In genomic region chr3:58432905-58433304, GRCh38 we compare ENCODE assay signal across 8 cellular contexts. TPM values are rescaled to one million over a fixed set of nuclear protein-coding genes. Genes with fewer than 3 reads are reported as not detected.
DNase-seq lines count a peak whose midpoint lies in the region; ATAC-seq and TF ChIP-seq lines count a peak whose summit lies in the region.

No MANE protein-coding gene starts in this region.

- H3K18ac ChIP-seq in trophoblast cell (ENCODE audit: low read length), result no peak overlapping the region

- TF ChIP-seq POLR2A in esophagus muscularis mucosa (IDR thresholded peaks at IDR 0.05; ENCODE audit: low read depth), result no peak

- H3K4me1 ChIP-seq in DOHH2 (ENCODE audit: control insufficient read depth, low read length) (peaks cover 26% of the 10 kb centered on the region), esophagus muscularis mucosa (peaks cover 26 to 75% (median 66%) of the 10 kb centered on the region in 4 donors), trophoblast cell (ENCODE audit: control insufficient read depth in 1 of 2, insufficient read depth in 2 of 2, low read length in 2 of 2) (peaks cover 2 to 22% of the 10 kb centered on the region in 2 experiments)

- H2AK5ac ChIP-seq in trophoblast cell (ENCODE audit: low read length), result no peak overlapping the region

- TF ChIP-seq CTCF in DOHH2 (IDR thresholded peaks at IDR 0.05; ENCODE audit: low read depth, low read length, poor library complexity, severe bottlenecking), result no peak
- no peak for TF ChIP-seq CTCF in RWPE1 (conservative IDR thresholded peaks at IDR 0.05; ENCODE audit: low read depth)
- no peak for TF ChIP-seq CTCF in esophagus muscularis mucosa (IDR thresholded peaks at IDR 0.05)

- H3K79me2 ChIP-seq in DOHH2 (ENCODE audit: control insufficient read depth, low read length) (peaks cover 26% of the 10 kb centered on the region), trophoblast cell (ENCODE audit: control insufficient read depth, insufficient read depth, low read length, poor library complexity) (peaks cover 4% of the 10 kb centered on the region)

- ATAC-seq in GM18868 (IDR thresholded peaks at IDR 0.05; ENCODE audit: unreplicated experiment), result no peak

- H3K27me3 ChIP-seq in DOHH2 (ENCODE audit: control insufficient read depth, low read length), result no peaks in the 10 kb centered on the region
- no peaks in the 10 kb centered on the region for H3K27me3 ChIP-seq in esophagus muscularis mucosa
- H3K27me3 ChIP-seq in trophoblast cell (ENCODE audit: insufficient read depth, low read length), result no peaks in the 10 kb centered on the region

- H3K9ac ChIP-seq in trophoblast cell (ENCODE audit: low read length), result no peak overlapping the region

- H2BK5ac ChIP-seq in trophoblast cell (ENCODE audit: low read depth, low read length, poor library complexity), result no peak overlapping the region

- peaks cover 7% of the 10 kb centered on the region; the same call in 1 of the 2 replicates for H4K20me1 ChIP-seq in DOHH2 (ENCODE audit: control insufficient read depth, insufficient read depth, low read depth, low read length)

- H2BK120ac ChIP-seq in trophoblast cell (ENCODE audit: insufficient read depth, low read length, poor library complexity), result no peak overlapping the region

- peaks cover 45% of the 10 kb centered on the region for H3K36me3 ChIP-seq in DOHH2 (ENCODE audit: control insufficient read depth, low read length)
- peaks cover 27 to 45% (median 41%) of the 10 kb centered on the region in 4 donors for H3K36me3 ChIP-seq in esophagus muscularis mucosa
- peaks cover 15 to 29% of the 10 kb centered on the region in 2 experiments for H3K36me3 ChIP-seq in trophoblast cell (ENCODE audit: control insufficient read depth in 1 of 2, insufficient read depth in 2 of 2, low read length in 2 of 2)

- H3K9me2 ChIP-seq in DOHH2 (replicated peaks; ENCODE audit: control insufficient read depth, low read length), result no peaks in the 10 kb centered on the region

- no peak overlapping the region for H4K8ac ChIP-seq in trophoblast cell (ENCODE audit: low read depth, low read length)

- peaks cover 13% of the 10 kb centered on the region for H3K79me1 ChIP-seq in trophoblast cell (ENCODE audit: low read length)

- H3K4me2 ChIP-seq in DOHH2 (ENCODE audit: low read length) (peak overlapping the region; percentile 93), trophoblast cell (ENCODE audit: low read length) (peak overlapping the region; percentile 62)

- H3K4ac ChIP-seq in trophoblast cell (ENCODE audit: low read depth, low read length), result peak overlapping the region; percentile 37

- intact Hi-C loops in esophagus muscularis mucosa (cut with DNase I), result loop anchor here (2.0 kb wide), 1 partner anchor 58 kb away; no protein-coding TSS in a partner anchor

- H3K4me3 ChIP-seq in DOHH2 (ENCODE audit: low read length) (peak overlapping the region; percentile 98), esophagus muscularis mucosa (peak overlapping the region; percentile 61 to 79 (median 72)), trophoblast cell (ENCODE audit: low read depth, low read length) (no peak overlapping the region)

- POLR2A ChIA-PET in RWPE1 (lab: Yijun Ruan, JAX; ENCODE audit: low non-redundant PET) (no interaction called here), HEK293T (lab: Yijun Ruan, JAX) (interaction anchor here (0.6 to 1.6 kb wide), 8 partner anchors 8 to 262 kb away, joined by 3 to 6 read pairs (median 3); partner anchors contain the start of genes HTD2, KCTD6 and RPP14)

- TF ChIP-seq EP300 in esophagus muscularis mucosa (IDR thresholded peaks at IDR 0.05), result no peak

- no peak overlapping the region for H2BK12ac ChIP-seq in trophoblast cell (ENCODE audit: low read length)

- DNase-seq in RWPE1 (ENCODE audit: low spot score) (no peak), esophagus muscularis mucosa (ENCODE audit: extremely low spot score) (no peak), trophoblast cell (no peak), HEK293T (ENCODE audit: extremely low spot score) (no peak), NCI-H146 treated with DMSO at 0.1 percent for 48 hours (lab: John Stamatoyannopoulos, UW; ENCODE audit: unreplicated experiment) (no peak)
- DNase-seq in central memory CD4-positive, alpha-beta T cell, result no peak

- CTCF ChIA-PET in RWPE1 (lab: Yijun Ruan, JAX) (no interaction called here), HEK293T (lab: Yijun Ruan, JAX) (no interaction called here)

- no peak overlapping the region for H4K91ac ChIP-seq in trophoblast cell (ENCODE audit: low read depth, low read length)

- H3K27ac ChIP-seq in DOHH2 (ENCODE audit: low read depth, low read length) (peak overlapping the region; percentile 58), RWPE1 (peak overlapping the region; percentile 82), esophagus muscularis mucosa (replicated peaks in 1 of 4) (peak overlapping the region; percentile 82 to 95 (median 90)), trophoblast cell (ENCODE audit: low read depth, low read length) (no peak overlapping the region)

- H3K9me3 ChIP-seq in DOHH2 (ENCODE audit: control insufficient read depth, insufficient read depth, low read length) (no peaks in the 10 kb centered on the region), esophagus muscularis mucosa (no peaks in the 10 kb centered on the region), trophoblast cell (ENCODE audit: insufficient read depth, low read depth, low read length) (no peaks in the 10 kb centered on the region)

- H2AFZ ChIP-seq in trophoblast cell (ENCODE audit: insufficient read depth, low read length, poor library complexity), result no peak overlapping the region

- H4K12ac ChIP-seq in trophoblast cell (ENCODE audit: low read depth, low read length), result no peak overlapping the region

- H3F3A ChIP-seq in DOHH2 (ENCODE audit: control insufficient read depth, insufficient read depth), result peaks cover 27% of the 10 kb centered on the region

- H3K23ac ChIP-seq in trophoblast cell (ENCODE audit: low read length), result no peak overlapping the region

- H3K14ac ChIP-seq in trophoblast cell (ENCODE audit: low read length), result no peak overlapping the region

- 53% methylated on average over 6 of the region's 6 CpGs for WGBS in esophagus muscularis mucosa
- no CpG with 5 or more reads among the region's 6 CpGs for WGBS in trophoblast cell (ENCODE audit: extremely low coverage, insufficient coverage, insufficient read length)

TF ChIP-seq in HEK293T, 16 proteins besides CTCF, POLR2A, EP300 and RAD21:
- TF ChIP-seq LEF1 (IDR thresholded peaks at IDR 0.05; ENCODE audit: borderline replicate concordance) (no peak), NFRKB (IDR thresholded peaks at IDR 0.05) (no peak), SUZ12 (IDR thresholded peaks at IDR 0.05) (no peak), CTBP1 (IDR thresholded peaks at IDR 0.05; ENCODE audit: borderline replicate concordance) (no peak), ARNT (IDR thresholded peaks at IDR 0.05) (no peak), BHLHE40 (IDR thresholded peaks at IDR 0.05; ENCODE audit: borderline replicate concordance) (no peak), FOXM1 (IDR thresholded peaks at IDR 0.05; ENCODE audit: borderline replicate concordance) (no peak), SP1 (IDR thresholded peaks at IDR 0.05) (no peak), FOXK2 (IDR thresholded peaks at IDR 0.05) (no peak), ZNF384 (IDR thresholded peaks at IDR 0.05) (no peak), ELF4 (IDR thresholded peaks at IDR 0.05) (no peak), L3MBTL2 (conservative IDR thresholded peaks at IDR 0.05) (no peak), FOXA1 (IDR thresholded peaks at IDR 0.05) (no peak), HDGF (IDR thresholded peaks at IDR 0.05; ENCODE audit: borderline replicate concordance) (no peak), TARDBP (IDR thresholded peaks at IDR 0.05) (no peak)
- TF ChIP-seq, protein P1, sequence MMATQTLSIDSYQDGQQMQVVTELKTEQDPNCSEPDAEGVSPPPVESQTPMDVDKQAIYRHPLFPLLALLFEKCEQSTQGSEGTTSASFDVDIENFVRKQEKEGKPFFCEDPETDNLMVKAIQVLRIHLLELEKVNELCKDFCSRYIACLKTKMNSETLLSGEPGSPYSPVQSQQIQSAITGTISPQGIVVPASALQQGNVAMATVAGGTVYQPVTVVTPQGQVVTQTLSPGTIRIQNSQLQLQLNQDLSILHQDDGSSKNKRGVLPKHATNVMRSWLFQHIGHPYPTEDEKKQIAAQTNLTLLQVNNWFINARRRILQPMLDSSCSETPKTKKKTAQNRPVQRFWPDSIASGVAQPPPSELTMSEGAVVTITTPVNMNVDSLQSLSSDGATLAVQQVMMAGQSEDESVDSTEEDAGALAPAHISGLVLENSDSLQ (IDR thresholded peaks at IDR 0.05), result no peak

RNA-seq across cellular contexts. Expression of gene PDHB, which starts 0.7 kb away (rescaled TPM):
- total RNA-seq in esophagus muscularis mucosa, result 100 to 1,000 TPM; 100 to 138 (median 122) TPM
- 72.4 and 74.4 TPM in 2 replicates for polyA plus RNA-seq in trophoblast cell (2013)

RNA-seq across cellular contexts. Expression of gene KCTD6, which starts 59.0 kb away (rescaled TPM):
- total RNA-seq in esophagus muscularis mucosa, result 10 to 100 TPM; 13.6 to 16.8 (median 15.1) TPM
- polyA plus RNA-seq in trophoblast cell (2013), result 8.6 and 9.5 TPM in 2 replicates
